ENCODE assay signal across 8 cellular contexts in genomic region chr6:148144917-148145521, GRCh38.
DNase-seq lines count a peak whose midpoint lies in the region; ATAC-seq and TF ChIP-seq lines count a peak whose summit lies in the region.

No MANE protein-coding gene starts in this region.

- no peak overlapping the region for H3K4me3 Mint-ChIP-seq in effector memory CD8-positive, alpha-beta T cell
- peak overlapping the region in 1 of 2 donors; percentile 35 for H3K4me3 Mint-ChIP-seq in stimulated activated naive CD8-positive, alpha-beta T cell treated with anti-CD3 and anti-CD28 coated beads, Interleukin-15, amount 100 ng/mL, for 72 hours

- H3K9me3 ChIP-seq in AG04450 (ENCODE audit: control insufficient read depth, insufficient read depth, low read length) = no peaks in the 10 kb centered on the region

- peaks cover 12 to 26% of the 10 kb centered on the region in 2 donors for H3K27me3 Mint-ChIP-seq in effector memory CD8-positive, alpha-beta T cell
- peaks cover 18% of the 10 kb centered on the region for H3K27me3 Mint-ChIP-seq in stimulated activated naive CD8-positive, alpha-beta T cell treated with anti-CD3 and anti-CD28 coated beads, Interleukin-15, amount 100 ng/mL, for 72 hours

- ATAC-seq in GM18511 (IDR thresholded peaks at IDR 0.05; ENCODE audit: unreplicated experiment) = peak; percentile 86
- peak; percentile 77 for ATAC-seq in HG03175 (IDR thresholded peaks at IDR 0.05; ENCODE audit: unreplicated experiment)
- ATAC-seq in effector memory CD8-positive, alpha-beta T cell (replicated peaks) = no peak
- ATAC-seq in stimulated activated naive CD8-positive, alpha-beta T cell treated with anti-CD3 and anti-CD28 coated beads, Interleukin-15, amount 100 ng/mL, for 72 hours = no peak

- no peak overlapping the region for H3K27ac Mint-ChIP-seq in effector memory CD8-positive, alpha-beta T cell
- H3K27ac Mint-ChIP-seq in stimulated activated naive CD8-positive, alpha-beta T cell treated with anti-CD3 and anti-CD28 coated beads, Interleukin-15, amount 100 ng/mL, for 72 hours = no peak overlapping the region

- CTCF ChIA-PET in AG04450 (lab: Charles Lee) = interaction anchor here (0.6 to 2.9 kb wide), 31 partner anchors 9 to 762 kb away, joined by 3 to 19 read pairs (median 4); no protein-coding TSS in a partner anchor

- POLR2A ChIA-PET in AG04450 (lab: Yijun Ruan, JAX) = interaction anchor here (0.6 kb wide), 2 partner anchors 194 to 1283 kb away, joined by 9 to 10 read pairs; no protein-coding TSS in a partner anchor

- H3K4me1 Mint-ChIP-seq in effector memory CD8-positive, alpha-beta T cell (ENCODE audit: low read depth in 2 of 2) = peaks cover 5% of the 10 kb centered on the region in 2 donors
- peaks cover 16% of the 10 kb centered on the region for H3K4me1 Mint-ChIP-seq in stimulated activated naive CD8-positive, alpha-beta T cell treated with anti-CD3 and anti-CD28 coated beads, Interleukin-15, amount 100 ng/mL, for 72 hours

- TF ChIP-seq CTCF in AG04450 (IDR thresholded peaks at IDR 0.05; ENCODE audit: low read depth, low read length) = peak; percentile 94

- H3K27ac ChIP-seq in AG04450 (ENCODE audit: low read depth, low read length) = no peak overlapping the region

- no peaks in the 10 kb centered on the region for H3K27me3 ChIP-seq in AG04450 (ENCODE audit: control insufficient read depth, insufficient read depth, low read length)

- DNase-seq in AG04450 (ENCODE audit: low read depth, low spot score) (peak; percentile 36), NCI-H510A (lab: John Stamatoyannopoulos, UW) (peak; percentile 15), mucosa of gallbladder (ENCODE audit: low spot score) (peak; percentile 59)
- DNase-seq in activated CD4-positive, alpha-beta T cell treated with anti-CD3 and anti-CD28 coated beads, Interleukin-2, amount 50 U/mL, for 24 hours (ENCODE audit: low read depth in 1 of 2, low spot score in 1 of 2) = peak; percentile 26 to 43
- DNase-seq in effector memory CD8-positive, alpha-beta T cell = peak; percentile 10 to 29 (median 21)
- peak; percentile 30 to 58 for DNase-seq in stimulated activated naive CD8-positive, alpha-beta T cell treated with anti-CD3 and anti-CD28 coated beads, Interleukin-15, amount 100 ng/mL, for 72 hours

- no peak overlapping the region for H3K4me3 ChIP-seq in AG04450 (ENCODE audit: low read depth, low read length)

- no peaks in the 10 kb centered on the region for H3K9me3 Mint-ChIP-seq in effector memory CD8-positive, alpha-beta T cell
- H3K9me3 Mint-ChIP-seq in stimulated activated naive CD8-positive, alpha-beta T cell treated with anti-CD3 and anti-CD28 coated beads, Interleukin-15, amount 100 ng/mL, for 72 hours = peaks cover 0 to 7% of the 10 kb centered on the region in 2 donors

- no peaks in the 10 kb centered on the region for H3K36me3 Mint-ChIP-seq in effector memory CD8-positive, alpha-beta T cell (ENCODE audit: insufficient read depth)

Comparison
In these comparisons a context has a peak if more than half of its experiments do, and no peak if none do; other contexts are left out.
1. ATAC-seq: peak in GM18511 (single experiment) and HG03175 (single experiment); none in effector memory CD8-positive, alpha-beta T cell (single experiment) and stimulated activated naive CD8-positive, alpha-beta T cell treated with anti-CD3 and anti-CD28 coated beads, Interleukin-15, amount 100 ng/mL, for 72 hours (single experiment).
2. Peak in every context shown above with its lines, with median percentiles within 50 percentile points of each other: DNase-seq.